19 cellular contexts compared by ENCODE assay signal in genomic region chr13:114151031-114151430, GRCh38. TPM values are rescaled to one million over a fixed set of nuclear protein-coding genes. Genes with fewer than 3 reads are reported as not detected.
DNase-seq lines count a peak whose midpoint lies in the region; ATAC-seq lines count a peak whose summit lies in the region.
"Had no signal": no experiment of that assay in that cellular context is flagged by ENCODE, and none has a peak within 500 bp of the region (broad histone marks: within the 10 kb centered on the region; RNA-seq: fewer than 3 reads in every experiment).

No MANE protein-coding gene starts in this region.

- H3K9me3 Mint-ChIP-seq in activated CD4-positive, alpha-beta T cell treated with anti-CD3 and anti-CD28 coated beads, Interleukin-2, amount 10 ng/mL, durations not matched to agents 24 days and 14 days, result peaks cover 9% of the 10 kb centered on the region

- no peaks in the 10 kb centered on the region for H3K9me3 ChIP-seq in GM23248 (ENCODE audit: low read depth)
- H3K9me3 ChIP-seq: HAP-1, upper lobe of left lung had no signal

- peak; percentile 70 for ATAC-seq in sciatic nerve

- peaks cover 70% of the 10 kb centered on the region for H3K4me1 Mint-ChIP-seq in activated CD4-positive, alpha-beta T cell treated with anti-CD3 and anti-CD28 coated beads, Interleukin-2, amount 10 ng/mL, durations not matched to agents 24 days and 14 days

- H3K9me2 ChIP-seq in GM23248 (ENCODE audit: insufficient read depth), result no peaks in the 10 kb centered on the region

- intact Hi-C loops in activated CD4-positive, alpha-beta T cell treated with anti-CD3 and anti-CD28 coated beads, Interleukin-2, amount 10 ng/mL, durations not matched to agents 24 days and 14 days (cut with micrococcal nuclease), result no loop called here
- intact Hi-C loops in sciatic nerve (cut with DNase I), result no loop called here

- no peak overlapping the region for H3K27ac ChIP-seq in GM23248
- H3K27ac ChIP-seq: upper lobe of left lung had no signal

- H3K27ac Mint-ChIP-seq in activated CD4-positive, alpha-beta T cell treated with anti-CD3 and anti-CD28 coated beads, Interleukin-2, amount 10 ng/mL, durations not matched to agents 24 days and 14 days, result peak overlapping the region; percentile 46

- no peak overlapping the region for H3K9ac ChIP-seq in GM23248

- peak overlapping the region; percentile 53 for H3K4me3 Mint-ChIP-seq in activated CD4-positive, alpha-beta T cell treated with anti-CD3 and anti-CD28 coated beads, Interleukin-2, amount 10 ng/mL, durations not matched to agents 24 days and 14 days

- no peaks in the 10 kb centered on the region for H3K4me1 ChIP-seq in GM23248 (ENCODE audit: insufficient read depth)
- H3K4me1 ChIP-seq: HAP-1 had no signal

- peaks cover 4% of the 10 kb centered on the region for H3K36me3 Mint-ChIP-seq in activated CD4-positive, alpha-beta T cell treated with anti-CD3 and anti-CD28 coated beads, Interleukin-2, amount 10 ng/mL, durations not matched to agents 24 days and 14 days (ENCODE audit: low read depth)

- no peak overlapping the region for H2AFZ ChIP-seq in GM23248

- no peaks in the 10 kb centered on the region for H3K79me2 ChIP-seq in GM23248 (ENCODE audit: insufficient read depth)

- no peaks in the 10 kb centered on the region for H4K20me1 ChIP-seq in GM23248 (ENCODE audit: insufficient read depth)

- no peak overlapping the region for H3K4me3 ChIP-seq in GM23248
- H3K4me3 ChIP-seq: HAP-1, smooth muscle cell, upper lobe of left lung had no signal

- H3K27me3 ChIP-seq in GM23248 (replicated peaks; ENCODE audit: insufficient read depth), result no peaks in the 10 kb centered on the region; the same call in 1 of the 2 replicates
- H3K27me3 ChIP-seq: upper lobe of left lung had no signal

- no peaks in the 10 kb centered on the region for H3K36me3 ChIP-seq in GM23248 (ENCODE audit: low read depth)
- H3K36me3 ChIP-seq: HAP-1, upper lobe of left lung had no signal

- no peaks in the 10 kb centered on the region for H3K27me3 Mint-ChIP-seq in activated CD4-positive, alpha-beta T cell treated with anti-CD3 and anti-CD28 coated beads, Interleukin-2, amount 10 ng/mL, durations not matched to agents 24 days and 14 days

- H3K4me2 ChIP-seq in GM23248 (ENCODE audit: unreplicated experiment), result no peak overlapping the region
- H3K4me2 ChIP-seq: smooth muscle cell had no signal

- in situ Hi-C loops in GM23248 (cut with MboI), result no loop called here

- H3F3A ChIP-seq in GM23248 (ENCODE audit: insufficient read depth), result no peaks in the 10 kb centered on the region

- peak; percentile 64 for DNase-seq in activated CD4-positive, alpha-beta T cell treated with anti-CD3 and anti-CD28 coated beads, Interleukin-2, amount 10 ng/mL, durations not matched to agents 24 days and 14 days
- DNase-seq in activated CD4-positive, alpha-beta T cell treated with anti-CD3 and anti-CD28 coated beads, Interleukin-2, amount 50 U/mL, for 4 hours, result no peak
- peak; percentile 37 for DNase-seq in MV-4-11 (lab: John Stamatoyannopoulos, UW)
- peak; percentile 62 for DNase-seq in central memory CD4-positive, alpha-beta T cell
- no peak for DNase-seq in sciatic nerve (ENCODE audit: low spot score)
- no peak for DNase-seq in GM23248
- no peak for DNase-seq in GM03348 (ENCODE audit: low spot score)
- DNase-seq in NCI-H524 treated with DMSO at 0.1 percent for 48 hours (lab: John Stamatoyannopoulos, UW), result no peak
- DNase-seq: erythroblast, T-helper 9 cell had no signal

- WGBS in GM23248 (ENCODE audit: low coverage in 1 of 2, low lambda C conversion rate in 2 of 2, missing lambda C conversion rate in 2 of 2), 2 experiments, result 63 to 64% methylated on average over 10 of the region's 10 CpGs

RNA-seq across cellular contexts. Expression of gene RASA3, which starts 18.6 kb away (rescaled TPM):
- total RNA-seq in activated CD4-positive, alpha-beta T cell treated with anti-CD3 and anti-CD28 coated beads, Interleukin-2, amount 10 ng/mL, durations not matched to agents 24 days and 14 days, result 15.9 TPM in 2 replicates
- 47.6 TPM for total RNA-seq in sciatic nerve
- total RNA-seq in GM23248 (2014; rRNA removed; shearing (Covaris generic)), result 36.7 and 46.2 TPM in 2 replicates
- 30.0 and 34.3 TPM in 2 replicates for polyA plus RNA-seq in GM23248 (2016; fragmentation: Nextera tagmentation; extraction: Ambion mirVana)

RNA-seq across cellular contexts. Expression of gene CFAP97D2, which starts 28.0 kb away (rescaled TPM):
- total RNA-seq in activated CD4-positive, alpha-beta T cell treated with anti-CD3 and anti-CD28 coated beads, Interleukin-2, amount 10 ng/mL, durations not matched to agents 24 days and 14 days, result not detected in 2 replicates
- total RNA-seq in sciatic nerve, result not detected
- total RNA-seq in GM23248 (2014; rRNA removed; shearing (Covaris generic)), result not detected in 2 replicates
- not detected in 2 replicates for polyA plus RNA-seq in GM23248 (2016; fragmentation: Nextera tagmentation; extraction: Ambion mirVana)
- total RNA-seq: A673, bronchial epithelial cell, liver, NCI-H460, omental fat pad, RPMI7951, smooth muscle cell had no signal
- polyA plus RNA-seq: liver, smooth muscle cell had no signal

Comparison
In these comparisons a context has a peak if more than half of its experiments do, and no peak if none do; other contexts are left out.
1. DNase-seq: peak in activated CD4-positive, alpha-beta T cell treated with anti-CD3 and anti-CD28 coated beads, Interleukin-2, amount 10 ng/mL, durations not matched to agents 24 days and 14 days (single experiment), MV-4-11 (single experiment) and central memory CD4-positive, alpha-beta T cell (single experiment); none in activated CD4-positive, alpha-beta T cell treated with anti-CD3 and anti-CD28 coated beads, Interleukin-2, amount 50 U/mL, for 4 hours (0 of 2), sciatic nerve (single experiment), GM23248 (single experiment), GM03348 (single experiment) and NCI-H524 treated with DMSO at 0.1 percent for 48 hours (single experiment).